In the genomic region with DNA sequence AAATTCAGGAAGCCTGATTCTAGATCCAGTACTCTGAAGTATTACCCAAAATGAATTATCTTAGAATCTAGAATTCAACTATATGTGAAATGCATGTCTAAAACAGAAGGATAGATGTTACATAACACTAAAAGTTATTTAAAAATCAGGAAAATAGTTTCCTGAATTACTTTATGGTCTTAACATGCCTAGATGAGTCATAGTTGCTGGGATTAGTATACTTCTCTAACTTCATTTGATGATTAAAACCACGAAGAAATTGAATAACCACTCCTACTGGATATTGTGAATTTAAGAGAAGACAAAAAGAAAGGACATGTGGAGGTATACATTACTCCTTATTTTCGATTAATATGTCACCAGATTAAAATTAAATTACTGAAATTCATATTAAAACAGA, we compare ENCODE assay signal across 20 cellular contexts.
DNase-seq lines count a peak whose midpoint lies in the region; ATAC-seq, FAIRE-seq and TF ChIP-seq lines count a peak whose summit lies in the region.
"Had no signal": no experiment of that assay in that cellular context is flagged by ENCODE, and none has a peak within 500 bp of the region (broad histone marks: within the 10 kb centered on the region; RNA-seq: fewer than 3 reads in every experiment).

No MANE protein-coding gene starts in this region.

- peaks cover 0 to 14% (median 0%) of the 10 kb centered on the region in 3 donors for H3K36me3 ChIP-seq in pancreas
- H3K36me3 ChIP-seq: ovary had no signal

- H3K4me3 ChIP-seq in epithelial cell of esophagus (ENCODE audit: low read length): no peak overlapping the region
- no peak overlapping the region for H3K4me3 ChIP-seq in pancreas
- H3K4me3 ChIP-seq: BLaER1 treated with 17β-estradiol and CSF1 and Interleukin-3, amounts not matched to agents 10 nM and 100 nM; gastrocnemius medialis; ovary; upper lobe of left lung had no signal

- H3K27me3 ChIP-seq in pancreas: no peaks in the 10 kb centered on the region
- H3K27me3 ChIP-seq: BLaER1 treated with 17β-estradiol and CSF1 and Interleukin-3, amounts not matched to agents 10 nM and 100 nM; gastrocnemius medialis; ovary; upper lobe of left lung had no signal

- FAIRE-seq in pancreas (lab: Jason Lieb, UNC): peak; percentile 5

- intact Hi-C loops in pancreas (cut with DNase I) (no loop called here), left ventricle myocardium superior (cut with micrococcal nuclease) (no loop called here)

- no peak overlapping the region for H3K27ac ChIP-seq in pancreas
- H3K27ac ChIP-seq: BLaER1 treated with 17β-estradiol and CSF1 and Interleukin-3, amounts not matched to agents 10 nM and 100 nM; gastrocnemius medialis; ovary; upper lobe of left lung had no signal

- ATAC-seq in pancreas (no peak), left ventricle myocardium superior (no peak)
- ATAC-seq: gastrocnemius medialis had no signal

- TF ChIP-seq CTCF in epithelial cell of esophagus (IDR thresholded peaks at IDR 0.05; ENCODE audit: insufficient read depth, low read depth, low read length, missing control alignments): no peak
- no peak for TF ChIP-seq CTCF in pancreas (IDR thresholded peaks at IDR 0.05)

- no peaks in the 10 kb centered on the region for H3K9me3 ChIP-seq in pancreas
- H3K9me3 ChIP-seq: BLaER1 treated with 17β-estradiol and CSF1 and Interleukin-3, amounts not matched to agents 10 nM and 100 nM; gastrocnemius medialis; ovary; upper lobe of left lung had no signal

- DNase-seq in ELR (ENCODE audit: low read depth) (peak; percentile 81), RPMI7951 (ENCODE audit: low read depth) (peak; percentile 65), epithelial cell of esophagus (ENCODE audit: low read depth) (peak; percentile 82), pancreas (no peak), left ventricle myocardium superior (no peak), middle frontal gyrus (ENCODE audit: extremely low spot score, low spot score) (no peak), DMS 273 (lab: John Stamatoyannopoulos, UW; ENCODE audit: unreplicated experiment) (no peak)
- DNase-seq in activated CD4-positive, alpha-beta T cell treated with anti-CD3 and anti-CD28 coated beads for 1 hour: no peak
- DNase-seq: activated CD4-positive, alpha-beta T cell treated with anti-CD3 and anti-CD28 coated beads, Interleukin-2, amount 10 ng/mL, durations not matched to agents 24 days and 14 days; DMS79; gastrocnemius medialis; H9; immature natural killer cell; KBM-7; ovary; SIG-M5; stimulated activated naive CD4-positive, alpha-beta T cell; T-helper 9 cell; upper lobe of left lung had no signal

- WGBS in pancreas, 2 donors: 84 to 94% methylated on average over 2 of the region's 2 CpGs

- H3K4me1 ChIP-seq in pancreas: no peaks in the 10 kb centered on the region
- H3K4me1 ChIP-seq: gastrocnemius medialis had no signal

Comparison
In these comparisons a context has a peak if more than half of its experiments do, and no peak if none do; other contexts are left out.
1. DNase-seq: peak in ELR (single experiment), RPMI7951 (single experiment) and epithelial cell of esophagus (single experiment); none in pancreas (0 of 6), activated CD4-positive, alpha-beta T cell treated with anti-CD3 and anti-CD28 coated beads for 1 hour (single experiment), left ventricle myocardium superior (single experiment), middle frontal gyrus (single experiment) and DMS 273 (single experiment).